9 cellular contexts compared by ENCODE assay signal in the genomic region with DNA sequence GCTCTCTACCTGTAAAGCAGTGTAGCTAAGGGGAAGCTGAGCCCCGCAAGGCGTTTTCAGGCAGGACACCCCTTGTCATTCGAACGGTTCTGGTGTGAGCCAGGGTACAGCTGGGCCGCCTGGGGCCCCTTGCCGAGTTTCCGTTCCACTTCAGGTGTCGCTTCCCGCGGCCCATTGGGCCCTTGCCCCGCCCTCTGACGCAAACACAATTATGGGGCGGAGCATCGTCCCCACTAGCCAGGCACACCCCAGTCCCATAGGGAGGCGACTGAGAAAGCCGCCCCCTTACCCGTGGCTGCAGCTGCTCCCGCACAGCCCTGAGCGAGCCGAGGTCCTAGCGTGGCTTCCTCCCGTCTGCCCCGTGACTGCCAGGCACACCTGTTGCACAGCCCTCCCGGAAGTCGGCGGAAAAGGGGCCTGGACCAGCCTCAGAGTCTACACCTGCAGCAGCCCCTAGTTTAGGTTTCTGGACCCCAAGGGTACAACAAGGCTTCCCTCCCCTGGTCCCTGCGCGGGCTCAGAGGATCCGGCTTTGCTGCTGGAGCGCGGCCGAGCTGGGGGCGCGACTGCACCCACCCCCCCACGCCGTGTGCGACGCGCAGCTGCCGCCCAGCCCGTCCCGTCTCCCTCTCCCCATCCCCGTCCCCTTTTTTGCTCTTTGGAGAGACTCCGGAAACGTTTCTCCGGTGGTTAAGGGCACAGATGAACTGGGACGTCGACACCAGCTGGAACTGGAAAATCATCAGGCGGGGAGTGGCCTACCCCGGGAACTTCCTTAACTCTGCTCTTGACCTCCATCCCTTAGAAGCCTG. TPM values are rescaled to one million over a fixed set of nuclear protein-coding genes. Genes with fewer than 3 reads are reported as not detected.
DNase-seq lines count a peak whose midpoint lies in the region; ATAC-seq and TF ChIP-seq lines count a peak whose summit lies in the region.
"Had no signal": no experiment of that assay in that cellular context is flagged by ENCODE, and none has a peak within 500 bp of the region (broad histone marks: within the 10 kb centered on the region; RNA-seq: fewer than 3 reads in every experiment).

A gene with protein sequence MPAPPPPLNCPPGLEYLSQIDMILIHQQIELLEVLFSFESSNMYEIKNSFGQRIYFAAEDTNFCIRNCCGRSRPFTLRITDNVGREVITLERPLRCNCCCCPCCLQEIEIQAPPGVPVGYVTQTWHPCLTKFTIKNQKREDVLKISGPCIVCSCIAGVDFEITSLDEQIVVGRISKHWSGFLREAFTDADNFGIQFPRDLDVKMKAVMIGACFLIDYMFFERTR (minus strand): TSS at position 356 of the 812 bp plus-strand sequence. CDS start 9,657 bp downstream, outside the sequence.

- H3K9me3 Mint-ChIP-seq in memory B cell = no peaks in the 10 kb centered on the region

- H3K4me2 ChIP-seq in Karpas-422 (ENCODE audit: low read depth, low read length, poor library complexity, severe bottlenecking) = peak within 1 kb of the TSS; percentile 76

- intact Hi-C loops in dorsolateral prefrontal cortex (cut with DNase I) = no loop called here

- H3K9me2 ChIP-seq in Karpas-422 (replicated peaks; ENCODE audit: insufficient read depth, low read length) = no peaks in the 10 kb centered on the region

- H3K36me3 Mint-ChIP-seq in memory B cell = no peaks in the 10 kb centered on the region

- peak; percentile 8 for DNase-seq in DMS 273 treated with DMSO at 0.1 percent for 48 hours (lab: John Stamatoyannopoulos, UW)
- DNase-seq in Karpas-422 = peak; percentile 80
- DNase-seq in activated CD4-positive, alpha-beta T cell treated with anti-CD3 and anti-CD28 coated beads, Interleukin-2, amount 50 U/mL, for 1 hour = peak; percentile 67
- DNase-seq in dorsolateral prefrontal cortex = peak in 3 of 10 donors; percentile 11 to 49 (median 47)
- peak; percentile 81 to 83 for DNase-seq in memory B cell (ENCODE audit: low spot score in 2 of 2)
- peak; percentile 49 to 54 for DNase-seq in stimulated activated CD8-positive, alpha-beta memory T cell treated with anti-CD3 and anti-CD28 coated beads, Interleukin-2, amount 100 ng/mL, for 1 hour (ENCODE audit: low read depth in 2 of 2)
- no peak for DNase-seq in T1000 (lab: John Stamatoyannopoulos, UW)

- peaks cover 9% of the 10 kb centered on the region for H3K4me1 ChIP-seq in Karpas-422 (ENCODE audit: low read length)

- H3K4me1 Mint-ChIP-seq in memory B cell = peaks cover 3% of the 10 kb centered on the region

- TF ChIP-seq CTCF in dorsolateral prefrontal cortex (IDR thresholded peaks at IDR 0.05 in 54 of 56, conservative IDR thresholded peaks at IDR 0.05 in 2 of 56; ENCODE audit: low read depth in 1 of 56, partially characterized antibody in 56 of 56) = no peak

- ATAC-seq in GM21390 (IDR thresholded peaks at IDR 0.05; ENCODE audit: unreplicated experiment) (peak; percentile 96), memory B cell (ENCODE audit: low read depth) (peak; percentile 90)

- no peaks in the 10 kb centered on the region for H3K9me3 ChIP-seq in Karpas-422 (ENCODE audit: low read length)

- peak within 1 kb of the TSS; percentile 70 for H3K9ac ChIP-seq in Karpas-422 (ENCODE audit: low read length)

- H3K27ac Mint-ChIP-seq in memory B cell = peak within 1 kb of the TSS; percentile 82

- peak within 1 kb of the TSS; percentile 91 for H2AFZ ChIP-seq in Karpas-422 (ENCODE audit: low read length)

- no peak within 1 kb of the TSS for H3K27ac ChIP-seq in Karpas-422 (ENCODE audit: low read length)
- peak within 1 kb of the TSS in 7 of 59 donors; percentile 15 to 78 (median 42) for H3K27ac ChIP-seq in dorsolateral prefrontal cortex
- H3K27ac ChIP-seq: VCaP had no signal

- no peaks in the 10 kb centered on the region for H3K36me3 ChIP-seq in Karpas-422 (ENCODE audit: insufficient read depth, low read length)

- peak within 1 kb of the TSS; percentile 88 for H3K4me3 Mint-ChIP-seq in memory B cell

- H3K4me3 ChIP-seq in Karpas-422 (ENCODE audit: low read length) (peak within 1 kb of the TSS; percentile 68), dorsolateral prefrontal cortex (peak within 1 kb of the TSS; percentile 39 to 78 (median 66))

- no peaks in the 10 kb centered on the region for H4K20me1 ChIP-seq in Karpas-422 (ENCODE audit: insufficient read depth, low read depth, low read length)

- H3K27me3 Mint-ChIP-seq in memory B cell = no peaks in the 10 kb centered on the region

- no peaks in the 10 kb centered on the region for H3K79me2 ChIP-seq in Karpas-422 (ENCODE audit: low read length)

- H3K27me3 ChIP-seq in Karpas-422 (ENCODE audit: low read length) (no peaks in the 10 kb centered on the region), dorsolateral prefrontal cortex (peaks cover 0 to 23% (median 0%) of the 10 kb centered on the region in 45 donors)

RNA-seq across cellular contexts. Expression of the gene that starts here (rescaled TPM):
- total RNA-seq in Karpas-422 (2014; rRNA removed; shearing (Covaris generic); ENCODE audit: low replicate concordance) = 1.0 TPM in 1 of 2 replicates, not detected in the other
- total RNA-seq in dorsolateral prefrontal cortex = 1 to 10 TPM in 8 of 120 experiments, under 1 TPM in 8, not detected in 104; 0.32 to 3.3 (median 0.99) TPM
